20 cellular contexts compared by ENCODE assay signal in the genomic region with DNA sequence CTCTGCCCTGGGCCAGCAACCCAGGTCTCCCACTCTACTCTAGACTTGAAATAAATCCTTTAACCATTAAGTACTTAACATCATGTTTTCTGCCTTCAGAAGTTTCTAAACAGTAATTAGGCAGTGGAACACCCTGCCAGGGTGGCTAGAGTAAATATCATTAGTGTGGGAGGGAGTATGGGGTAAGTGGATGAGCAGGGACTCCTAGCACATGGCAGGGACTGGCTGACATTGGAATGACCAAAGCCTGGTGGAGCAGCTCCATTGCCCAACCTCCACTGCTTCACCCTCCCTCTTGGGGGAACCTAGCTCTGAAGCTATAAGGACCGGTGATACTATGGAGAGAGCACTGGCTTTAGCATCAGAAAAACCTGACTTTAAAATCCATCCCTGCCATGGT.
"Had no signal": no experiment of that assay in that cellular context is flagged by ENCODE, and none has a peak within 500 bp of the region (broad histone marks: within the 10 kb centered on the region; RNA-seq: fewer than 3 reads in every experiment).

No MANE protein-coding gene starts in this region.

- H3K4me1 ChIP-seq: Peyer's patch, SJCRH30 had no signal

- H3K36me3 ChIP-seq: Peyer's patch, SJCRH30 had no signal

- H3K27ac ChIP-seq: PC-9, Peyer's patch, SJCRH30 had no signal

- H3K4me3 ChIP-seq: PC-9, Peyer's patch, SJCRH30 had no signal

- DNase-seq: KBM-7; MV-4-11; NCI-H1048; NCI-H1105; NCI-H1436; NCI-H187; NCI-H2029; NCI-H2081 treated with DMSO at 0.1 percent for 48 hours; NCI-H2171 treated with DMSO at 0.1 percent for 48 hours; NCI-H446; NCI-H510A; NCI-H524 treated with DMSO at 0.1 percent for 48 hours; NCI-H69; NK-92 treated with Interleukin-12 subunit alpha and Interleukin-12 subunit beta, amount 100 ng/mL, for 24 hours; OCI-M1; PC-9; Peyer's patch; SHP77 treated with DMSO at 0.1 percent for 48 hours; SJCRH30; T-helper 1 cell had no signal
